16 cellular contexts compared by ENCODE assay signal in genomic region chr2:150482111-150482510, GRCh38. TPM values are rescaled to one million over a fixed set of nuclear protein-coding genes. Genes with fewer than 3 reads are reported as not detected.
DNase-seq lines count a peak whose midpoint lies in the region; ATAC-seq and TF ChIP-seq lines count a peak whose summit lies in the region.
"Had no signal": no experiment of that assay in that cellular context is flagged by ENCODE, and none has a peak within 500 bp of the region (broad histone marks: within the 10 kb centered on the region; RNA-seq: fewer than 3 reads in every experiment).

No MANE protein-coding gene starts in this region.

- H2BK12ac ChIP-seq in mesenchymal stem cell (ENCODE audit: low read length in 2 of 2): no peak overlapping the region

- no peak for ATAC-seq in heart right ventricle
- ATAC-seq in Right ventricle myocardium inferior: no peak
- ATAC-seq in left lung: no peak
- ATAC-seq: activated CD8-positive, alpha-beta T cell treated with anti-CD3 and anti-CD28 coated beads for 36 hours had no signal

- H2AFZ ChIP-seq in mesenchymal stem cell (ENCODE audit: low read depth, low read length): no peak overlapping the region

- no peak overlapping the region for H2BK5ac ChIP-seq in mesenchymal stem cell (ENCODE audit: low read depth, low read length, poor library complexity, severe bottlenecking)

- H2BK15ac ChIP-seq in mesenchymal stem cell (ENCODE audit: low read depth, poor library complexity, severe bottlenecking): no peak overlapping the region

- no peak overlapping the region for H2AK5ac ChIP-seq in mesenchymal stem cell (ENCODE audit: low read length, severe bottlenecking)

- no peak for TF ChIP-seq POLR2A in vagina (IDR thresholded peaks at IDR 0.05)

- H3K9ac ChIP-seq in mesenchymal stem cell (ENCODE audit: low read length): peak overlapping the region; percentile 100

- intact Hi-C loops in heart right ventricle (cut with DNase I) (loop anchor here in 5 of 10 donors (10.0 kb wide), 4 partner anchors 57 to 677 kb away; no protein-coding TSS in a partner anchor), Right ventricle myocardium inferior (cut with DNase I) (no loop called here), vagina (cut with DNase I) (no loop called here), left lung (cut with DNase I) (loop anchor here in 1 of 2 donors (10.0 kb wide), 1 partner anchor 887 kb away; no protein-coding TSS in a partner anchor)

- no peak overlapping the region for H3K14ac ChIP-seq in mesenchymal stem cell (ENCODE audit: low read length in 2 of 2)

- H3K27me3 ChIP-seq in heart right ventricle: peaks cover 0 to 32% (median 0%) of the 10 kb centered on the region in 7 donors
- H3K27me3 ChIP-seq in mesenchymal stem cell (ENCODE audit: control insufficient read depth in 1 of 2, insufficient read depth in 1 of 2, low read length in 2 of 2): no peaks in the 10 kb centered on the region
- H3K27me3 ChIP-seq in vagina: no peaks in the 10 kb centered on the region
- H3K27me3 ChIP-seq in H7 (ENCODE audit: control insufficient read depth, insufficient read depth, low read length): no peaks in the 10 kb centered on the region
- peaks cover 0 to 36% of the 10 kb centered on the region in 2 donors for H3K27me3 ChIP-seq in left lung
- H3K27me3 ChIP-seq: gastrocnemius medialis had no signal

- H3K23ac ChIP-seq in mesenchymal stem cell (ENCODE audit: low read length in 2 of 2): no peak overlapping the region

- DNase-seq in heart right ventricle (no peak), Right ventricle myocardium inferior (ENCODE audit: missing footprints) (no peak), choroid plexus epithelial cell (ENCODE audit: low read depth) (peak; percentile 42), mesenchymal stem cell (peak; percentile 45), vagina (ENCODE audit: extremely low spot score in 2 of 2) (no peak), foreskin melanocyte (no peak), H7 (no peak), left lung (no peak)
- DNase-seq: activated CD8-positive, alpha-beta T cell treated with anti-CD3 and anti-CD28 coated beads for 36 hours; anterior cingulate cortex; COR-L47; gastrocnemius medialis; GF-D8; NCI-H1694; NCI-H446 treated with DMSO at 0.1 percent for 48 hours had no signal

- TF ChIP-seq CTCF in heart right ventricle (IDR thresholded peaks at IDR 0.05): no peak
- no peak for TF ChIP-seq CTCF in choroid plexus epithelial cell (conservative IDR thresholded peaks at IDR 0.05; ENCODE audit: low read depth, low read length)
- no peak for TF ChIP-seq CTCF in vagina (IDR thresholded peaks at IDR 0.05)
- no peak for TF ChIP-seq CTCF in left lung (IDR thresholded peaks at IDR 0.05)

- no peak overlapping the region for H4K91ac ChIP-seq in mesenchymal stem cell (ENCODE audit: low read length)

- H4K8ac ChIP-seq in mesenchymal stem cell (ENCODE audit: low read length): no peak overlapping the region

- H3K27ac ChIP-seq in heart right ventricle (peak overlapping the region; percentile 8 to 97 (median 94)), mesenchymal stem cell (ENCODE audit: low read length, poor library complexity, severe bottlenecking) (no peak overlapping the region), vagina (peak overlapping the region; percentile 65), left lung (no peak overlapping the region)

- peak overlapping the region in 3 of 10 donors; percentile 3 to 9 (median 7) for H3K4me3 ChIP-seq in heart right ventricle
- no peak overlapping the region for H3K4me3 ChIP-seq in choroid plexus epithelial cell (ENCODE audit: low read depth, low read length)
- peak overlapping the region in 1 of 2 experiments; percentile 62 for H3K4me3 ChIP-seq in mesenchymal stem cell (ENCODE audit: insufficient read depth in 1 of 2, low read depth in 1 of 2, low read length in 2 of 2)
- H3K4me3 ChIP-seq in vagina: no peak overlapping the region
- no peak overlapping the region for H3K4me3 ChIP-seq in H7 (ENCODE audit: insufficient read depth, low read depth, low read length)
- no peak overlapping the region for H3K4me3 ChIP-seq in left lung
- H3K4me3 ChIP-seq: gastrocnemius medialis had no signal

- H3K9me3 ChIP-seq in heart right ventricle (no peaks in the 10 kb centered on the region), mesenchymal stem cell (ENCODE audit: control insufficient read depth, low read length) (no peaks in the 10 kb centered on the region), vagina (no peaks in the 10 kb centered on the region), left lung (no peaks in the 10 kb centered on the region)
- H3K9me3 ChIP-seq: gastrocnemius medialis had no signal

- H3K36me3 ChIP-seq in heart right ventricle (no peaks in the 10 kb centered on the region), mesenchymal stem cell (ENCODE audit: control insufficient read depth in 1 of 2, insufficient read depth in 2 of 2, low read depth in 1 of 2, low read length in 2 of 2) (peaks cover 20 to 86% of the 10 kb centered on the region in 2 experiments), vagina (no peaks in the 10 kb centered on the region), H7 (replicated peaks; ENCODE audit: control insufficient read depth, insufficient read depth, low read length) (peaks cover 21% of the 10 kb centered on the region), left lung (no peaks in the 10 kb centered on the region)
- H3K36me3 ChIP-seq: gastrocnemius medialis had no signal

- H2BK120ac ChIP-seq in mesenchymal stem cell (ENCODE audit: low read depth, low read length): no peak overlapping the region

- no peak overlapping the region for H3K4ac ChIP-seq in mesenchymal stem cell (ENCODE audit: low read depth in 1 of 2, low read length in 2 of 2)

- H3K79me1 ChIP-seq in mesenchymal stem cell (replicated peaks; ENCODE audit: low read length, poor library complexity, severe bottlenecking): no peaks in the 10 kb centered on the region

- no peak overlapping the region for H3K18ac ChIP-seq in mesenchymal stem cell (ENCODE audit: low read depth in 1 of 2, low read length in 2 of 2)

- H3K4me1 ChIP-seq in heart right ventricle: peaks cover 4 to 79% (median 70%) of the 10 kb centered on the region in 9 donors
- H3K4me1 ChIP-seq in mesenchymal stem cell (ENCODE audit: control insufficient read depth, insufficient read depth, low read depth, low read length): peaks cover 2% of the 10 kb centered on the region
- H3K4me1 ChIP-seq in vagina: peaks cover 76% of the 10 kb centered on the region
- H3K4me1 ChIP-seq in left lung: peaks cover 0 to 4% of the 10 kb centered on the region in 2 donors

- H3K4me2 ChIP-seq in mesenchymal stem cell (ENCODE audit: low read length, poor library complexity, severe bottlenecking): no peak overlapping the region

RNA-seq across cellular contexts. Expression of gene RND3, which starts 5.4 kb away (rescaled TPM):
- total RNA-seq in heart right ventricle: 10 to 100 TPM; 20.7 to 74.3 (median 41.0) TPM
- polyA plus RNA-seq in heart right ventricle: 10 to 100 TPM; 15.4 to 22.3 TPM
- 22.1 TPM for total RNA-seq in Right ventricle myocardium inferior
- 184 TPM for polyA plus RNA-seq in mesenchymal stem cell (2013, experiment 1 of 2)
- polyA plus RNA-seq in mesenchymal stem cell (2013, experiment 2 of 2): 178 TPM
- 62.1 TPM for total RNA-seq in vagina
- total RNA-seq in H7 (2014; rRNA removed; shearing (Covaris generic)): 53.3 and 76.6 TPM in 2 replicates
- total RNA-seq in left lung: 10 to 100 TPM; 28.3 to 44.8 TPM
- total RNA-seq: activated CD8-positive, alpha-beta T cell treated with anti-CD3 and anti-CD28 coated beads for 36 hours; activated T-helper 1 cell treated with anti-CD3 and anti-CD28 coated beads, Interleukin-12 subunit alpha, Interleukin-12 subunit beta, Interleukin-2, Interleukin-4 antibody, amounts not matched to agents 30 ng/mL and 10 ng/mL and 1 ng/mL, durations not matched to agents 14 hours and 24 hours and 36 hours had no signal

Comparison
In these comparisons a context has a peak if more than half of its experiments do, and no peak if none do; other contexts are left out.
1. DNase-seq: peak in choroid plexus epithelial cell (single experiment) and mesenchymal stem cell (single experiment); none in heart right ventricle (0 of 2), Right ventricle myocardium inferior (single experiment), vagina (0 of 2), foreskin melanocyte (single experiment), H7 (single experiment) and left lung (0 of 2).
2. H3K27ac ChIP-seq: peak in heart right ventricle (10 of 10) and vagina (single experiment); none in mesenchymal stem cell (single experiment) and left lung (0 of 2).